Comparison of ENCODE assay signal across 25 cellular contexts in genomic region chr16:26976913-26977312, GRCh38.
"Had no signal": no experiment of that assay in that cellular context is flagged by ENCODE, and none has a peak within 500 bp of the region (broad histone marks: within the 10 kb centered on the region; RNA-seq: fewer than 3 reads in every experiment).

No MANE protein-coding gene starts in this region.

- H3K4me3 ChIP-seq: MG63 had no signal

- H3K9ac ChIP-seq: SK-N-SH had no signal

- H3K27me3 ChIP-seq: MG63 had no signal

- H3K27ac ChIP-seq: HL-60, RWPE1 had no signal

- FAIRE-seq: HTR-8/SVneo had no signal

- H3K9me3 ChIP-seq: MG63, SK-N-SH had no signal

- DNase-seq: Karpas-422; KG1; MG63; NCI-H1092; NCI-H1105 treated with DMSO at 0.1 percent for 48 hours; NCI-H1417 treated with DMSO at 0.1 percent for 48 hours; NCI-H146; NCI-H1694 treated with DMSO at 0.1 percent for 48 hours; NCI-H1930; NCI-H2081; NCI-H2171; NCI-H226; NCI-H446; NCI-H510A; NCI-H524 treated with DMSO at 0.1 percent for 48 hours; NCI-H69; NCI-H774; NK-92 treated with Interleukin-12 subunit alpha and Interleukin-12 subunit beta, amount 100 ng/mL, for 24 hours; PC-3; SHP77; SK-N-SH had no signal

- ATAC-seq: Panc1, PC-3 had no signal

- H3K36me3 ChIP-seq: MG63 had no signal

- H3K4me2 ChIP-seq: SK-N-SH had no signal
